In genomic region chr2:72825271-72826155, GRCh38 we compare ENCODE assay signal across 8 cellular contexts. TPM values are rescaled to one million over a fixed set of nuclear protein-coding genes. Genes with fewer than 3 reads are reported as not detected.
DNase-seq lines count a peak whose midpoint lies in the region; ATAC-seq and TF ChIP-seq lines count a peak whose summit lies in the region.

Gene EXOC6B, minus strand, starts transcription at chr2:72826033.

- TF ChIP-seq POLR2A in GM15510 (IDR thresholded peaks at IDR 0.05; ENCODE audit: borderline replicate concordance, extremely low read depth, insufficient read length) (peak; percentile 47), vagina (IDR thresholded peaks at IDR 0.05) (peak in 1 of 2 donors; percentile 86)

- H3K4me1 ChIP-seq in rectal smooth muscle tissue (ENCODE audit: control insufficient read depth, insufficient read depth, low read length) (peaks cover 9% of the 10 kb centered on the region), vagina (peaks cover 65% of the 10 kb centered on the region)

- H3K36me3 ChIP-seq in rectal smooth muscle tissue (ENCODE audit: control insufficient read depth, insufficient read depth, low read length) (no peaks in the 10 kb centered on the region), vagina (no peaks in the 10 kb centered on the region)

- H3K4me3 ChIP-seq in astrocyte of the cerebellum (ENCODE audit: low read depth, low read length) (peak within 1 kb of the TSS; percentile 80), rectal smooth muscle tissue (ENCODE audit: low read length) (peak within 1 kb of the TSS; percentile 87), vagina (peak within 1 kb of the TSS; percentile 73 to 83)

- H3K9ac ChIP-seq in rectal smooth muscle tissue (ENCODE audit: low read length): peak within 1 kb of the TSS; percentile 87

- intact Hi-C loops in vagina (cut with DNase I): no loop called here

- no peaks in the 10 kb centered on the region for H3K27me3 ChIP-seq in rectal smooth muscle tissue (ENCODE audit: control insufficient read depth, insufficient read depth, low read length)
- H3K27me3 ChIP-seq in vagina: no peaks in the 10 kb centered on the region

- in situ Hi-C loops in astrocyte of the cerebellum (cut with HindIII; ENCODE audit: low sequenced_read_pairs): no loop called here

- TF ChIP-seq CTCF in astrocyte of the cerebellum (IDR thresholded peaks at IDR 0.05; ENCODE audit: low read depth, low read length, missing control alignments) (no peak), vagina (IDR thresholded peaks at IDR 0.05) (no peak)

- DNase-seq in NCI-H1694 treated with DMSO at 0.1 percent for 48 hours (lab: John Stamatoyannopoulos, UW) (peak; percentile 89), T-helper 22 cell (ENCODE audit: low read depth) (peak; percentile 74), astrocyte of the cerebellum (ENCODE audit: low read depth) (peak; percentile 80), hepatic stellate cell (ENCODE audit: low spot score) (peak; percentile 85), vagina (ENCODE audit: extremely low spot score in 2 of 2) (peak in 1 of 2 donors; percentile 90)

- no peaks in the 10 kb centered on the region for H3K9me3 ChIP-seq in vagina

- H3K27ac ChIP-seq in rectal smooth muscle tissue (ENCODE audit: low read depth, low read length): peak within 1 kb of the TSS; percentile 68
- peak within 1 kb of the TSS; percentile 87 for H3K27ac ChIP-seq in vagina

- peak; percentile 94 for ATAC-seq in HG02885 (IDR thresholded peaks at IDR 0.05; ENCODE audit: poor library complexity, unreplicated experiment)

RNA-seq across cellular contexts. Expression of gene EXOC6B, which starts in this region (rescaled TPM):
- 41.5 TPM for total RNA-seq in vagina
